In genomic region chr20:32491764-32492151, GRCh38 we compare ENCODE assay signal across 8 cellular contexts.
DNase-seq lines count a peak whose midpoint lies in the region; ATAC-seq, FAIRE-seq and TF ChIP-seq lines count a peak whose summit lies in the region.
"Not testable (repeated sequence)": the region's sequence is repeated elsewhere in the genome, so short reads cannot be mapped to it uniquely, and the experiment has no call there.

No MANE protein-coding gene starts in this region.

- POLR2A ChIA-PET in CD4-positive, alpha-beta memory T cell (lab: Charles Lee; ENCODE audit: partially characterized antibody); T-cell (lab: Charles Lee); HepG2 (lab: Yijun Ruan, JAX): not testable (repeated sequence)

- peaks cover 30 to 72% (median 58%) of the 10 kb centered on the region in 10 experiments for H3K4me1 ChIP-seq in BLaER1 treated with 17β-estradiol and CSF1 and Interleukin-3, amounts not matched to agents 10 nM and 100 nM
- H3K4me1 ChIP-seq in CD4-positive, alpha-beta memory T cell (ENCODE audit: insufficient read depth, low read length) = peaks cover 13% of the 10 kb centered on the region
- H3K4me1 ChIP-seq in HepG2 (ENCODE audit: insufficient read depth, low read length); aorta (ENCODE audit: control insufficient read depth in 1 of 2, insufficient read depth in 2 of 2, low read length in 2 of 2): not testable (repeated sequence)

- TF ChIP-seq EP300 in HepG2 (IDR thresholded peaks at IDR 0.05; ENCODE audit: low read depth in 2 of 2, low read length in 2 of 2); HepG2 (CRISPR knock-in tag; IDR thresholded peaks at IDR 0.05; ENCODE audit: borderline replicate concordance): not testable (repeated sequence)

- intact Hi-C loops in CD4-positive, alpha-beta memory T cell (cut with micrococcal nuclease); HepG2 (cut with micrococcal nuclease; ENCODE audit: unreplicated experiment); aorta (cut with DNase I): not testable (repeated sequence)

- in situ Hi-C loops in HepG2 (cut with HindIII; ENCODE audit: extremely low pct_ligation_motif_present, low pct_unique_long_range_greater_than_20kb) = not testable (repeated sequence)

- not testable (repeated sequence) for H3K27me3 ChIP-seq in BLaER1 treated with 17β-estradiol and CSF1 and Interleukin-3, amounts not matched to agents 10 nM and 100 nM; CD4-positive, alpha-beta memory T cell (ENCODE audit: insufficient read depth, low read length); HepG2 (ENCODE audit: control insufficient read depth in 1 of 2, insufficient read depth in 2 of 2, low read length in 2 of 2); aorta (ENCODE audit: control insufficient read depth in 1 of 2, insufficient read depth in 2 of 2, low read length in 1 of 2)

- H3K4me3 Mint-ChIP-seq in CD4-positive, alpha-beta memory T cell; T-cell; activated naive CD8-positive, alpha-beta T cell treated with anti-CD3 and anti-CD28 coated beads for 36 hours; immature natural killer cell; natural killer cell treated with Interleukin-12 subunit alpha and Interleukin-12 subunit beta and Interleukin-15 and Interleukin-18, amount 100 ng/mL, for 72 hours: not testable (repeated sequence)

- H2AFZ ChIP-seq in HepG2 (ENCODE audit: low read length) = not testable (repeated sequence)

- not testable (repeated sequence) for FAIRE-seq in HepG2 (lab: Jason Lieb, UNC)

- H3K9ac ChIP-seq in BLaER1 treated with 17β-estradiol and CSF1 and Interleukin-3, amounts not matched to agents 10 nM and 100 nM = 0 out of 22 replicates have a peak overlapping the region, but pooled peaks of 1 of the 11 experiments have one; percentile 9
- not testable (repeated sequence) for H3K9ac ChIP-seq in HepG2 (ENCODE audit: insufficient read depth, low read depth, low read length)

- H3K9me3 ChIP-seq in BLaER1 treated with 17β-estradiol and CSF1 and Interleukin-3, amounts not matched to agents 10 nM and 100 nM (replicated peaks in 1 of 11) = peaks cover 0 to 10% (median 7%) of the 10 kb centered on the region in 11 experiments; a peak in 11 of 22 replicates
- H3K9me3 ChIP-seq in CD4-positive, alpha-beta memory T cell (ENCODE audit: control insufficient read depth in 1 of 2, low read length in 2 of 2); HepG2 (ENCODE audit: low read length); aorta (ENCODE audit: control insufficient read depth, low read length): not testable (repeated sequence)

- H3K27ac ChIP-seq in BLaER1 treated with 17β-estradiol and CSF1 and Interleukin-3, amounts not matched to agents 10 nM and 100 nM = peak overlapping the region in 3 of 11 experiments; percentile 3 to 28 (median 17); a peak in 2 of 22 replicates
- H3K27ac ChIP-seq in CD4-positive, alpha-beta memory T cell (ENCODE audit: low read depth, low read length); HepG2 (ENCODE audit: extremely low read length, insufficient read depth, low read length); aorta (ENCODE audit: low read depth in 1 of 2, low read length in 2 of 2): not testable (repeated sequence)

- WGBS in HepG2 (ENCODE audit: low lambda C conversion rate) = 80% methylated on average over 3 of the region's 3 CpGs
- WGBS in aorta, 2 donors = 91 to 95% methylated on average over 3 of the region's 3 CpGs

- CTCF ChIA-PET in CD4-positive, alpha-beta memory T cell (lab: Charles Lee; ENCODE audit: partially characterized antibody); HepG2 (lab: Yijun Ruan, JAX; ENCODE audit: low intra/inter-chr PET ratio, low total read pairs): not testable (repeated sequence)
- CTCF ChIA-PET in T-cell (lab: Charles Lee) = interaction anchor here in 1 of 2 donors (0.5 kb wide), 1 partner anchor 81 kb away, joined by 3 read pairs; no protein-coding TSS in a partner anchor

- not testable (repeated sequence) for H3K27me3 Mint-ChIP-seq in CD4-positive, alpha-beta memory T cell; T-cell; activated naive CD8-positive, alpha-beta T cell treated with anti-CD3 and anti-CD28 coated beads for 36 hours; natural killer cell treated with Interleukin-12 subunit alpha and Interleukin-12 subunit beta and Interleukin-15 and Interleukin-18, amount 100 ng/mL, for 72 hours
- peaks cover 0 to 13% (median 0%) of the 10 kb centered on the region in 3 donors for H3K27me3 Mint-ChIP-seq in immature natural killer cell (ENCODE audit: low read depth in 3 of 3)

- TF ChIP-seq CTCF in HepG2 (CRISPR knock-in tag; IDR thresholded peaks at IDR 0.05) = not testable (repeated sequence)

- peaks cover 26 to 46% of the 10 kb centered on the region in 2 donors for H3K36me3 Mint-ChIP-seq in CD4-positive, alpha-beta memory T cell
- H3K36me3 Mint-ChIP-seq in T-cell = peaks cover 41% of the 10 kb centered on the region
- H3K36me3 Mint-ChIP-seq in activated naive CD8-positive, alpha-beta T cell treated with anti-CD3 and anti-CD28 coated beads for 36 hours = peaks cover 20% of the 10 kb centered on the region
- H3K36me3 Mint-ChIP-seq in immature natural killer cell; natural killer cell treated with Interleukin-12 subunit alpha and Interleukin-12 subunit beta and Interleukin-15 and Interleukin-18, amount 100 ng/mL, for 72 hours: not testable (repeated sequence)

- H3K4me1 Mint-ChIP-seq in CD4-positive, alpha-beta memory T cell = peaks cover 23 to 51% (median 39%) of the 10 kb centered on the region in 4 donors
- H3K4me1 Mint-ChIP-seq in T-cell = peaks cover 40 to 56% (median 46%) of the 10 kb centered on the region in 3 donors
- H3K4me1 Mint-ChIP-seq in activated naive CD8-positive, alpha-beta T cell treated with anti-CD3 and anti-CD28 coated beads for 36 hours = peaks cover 22% of the 10 kb centered on the region
- peaks cover 56 to 87% of the 10 kb centered on the region in 2 donors for H3K4me1 Mint-ChIP-seq in immature natural killer cell
- peaks cover 16 to 48% of the 10 kb centered on the region in 2 donors for H3K4me1 Mint-ChIP-seq in natural killer cell treated with Interleukin-12 subunit alpha and Interleukin-12 subunit beta and Interleukin-15 and Interleukin-18, amount 100 ng/mL, for 72 hours (ENCODE audit: low read depth in 2 of 2)

- H3K36me3 ChIP-seq in BLaER1 treated with 17β-estradiol and CSF1 and Interleukin-3, amounts not matched to agents 10 nM and 100 nM = peaks cover 0 to 38% (median 13%) of the 10 kb centered on the region in 11 experiments; a peak in 10 of 22 replicates
- H3K36me3 ChIP-seq in CD4-positive, alpha-beta memory T cell (ENCODE audit: insufficient read depth, low read length) = peaks cover 15% of the 10 kb centered on the region
- not testable (repeated sequence) for H3K36me3 ChIP-seq in HepG2 (replicated peaks in 1 of 2; ENCODE audit: control insufficient read depth in 1 of 2, insufficient read depth in 2 of 2, low read length in 2 of 2); aorta (ENCODE audit: control insufficient read depth in 1 of 2, insufficient read depth in 2 of 2, low read length in 1 of 2)

- BruUV-seq in HepG2 (replicated peaks; lab: Mats Ljungman, UMichigan) = not testable (repeated sequence)

- peak overlapping the region in 4 of 7 donors; percentile 21 to 74 (median 60) for H3K27ac Mint-ChIP-seq in CD4-positive, alpha-beta memory T cell
- peak overlapping the region; percentile 66 to 76 for H3K27ac Mint-ChIP-seq in T-cell
- peak overlapping the region; percentile 38 for H3K27ac Mint-ChIP-seq in activated naive CD8-positive, alpha-beta T cell treated with anti-CD3 and anti-CD28 coated beads for 36 hours
- H3K27ac Mint-ChIP-seq in immature natural killer cell = peak overlapping the region in 4 of 6 donors; percentile 13 to 79 (median 55)
- peak overlapping the region in 1 of 2 donors; percentile 8 for H3K27ac Mint-ChIP-seq in natural killer cell treated with Interleukin-12 subunit alpha and Interleukin-12 subunit beta and Interleukin-15 and Interleukin-18, amount 100 ng/mL, for 72 hours

- ATAC-seq in T-cell (replicated peaks in 1 of 4); HepG2; natural killer cell treated with Interleukin-12 subunit alpha and Interleukin-12 subunit beta and Interleukin-15 and Interleukin-18, amount 100 ng/mL, for 72 hours; aorta (ENCODE audit: low FRiP score): not testable (repeated sequence)

- H3K79me2 ChIP-seq in HepG2 (ENCODE audit: insufficient read depth, low read length) = not testable (repeated sequence)

- H3K9me3 Mint-ChIP-seq in CD4-positive, alpha-beta memory T cell; T-cell; activated naive CD8-positive, alpha-beta T cell treated with anti-CD3 and anti-CD28 coated beads for 36 hours; immature natural killer cell; natural killer cell treated with Interleukin-12 subunit alpha and Interleukin-12 subunit beta and Interleukin-15 and Interleukin-18, amount 100 ng/mL, for 72 hours: not testable (repeated sequence)

- not testable (repeated sequence) for TF ChIP-seq POLR2A in HepG2 (IDR thresholded peaks at IDR 0.05; ENCODE audit: insufficient read depth in 1 of 2, low read depth in 2 of 2, low read length in 2 of 2)

- not testable (repeated sequence) for H3K4me3 ChIP-seq in BLaER1 treated with 17β-estradiol and CSF1 and Interleukin-3, amounts not matched to agents 10 nM and 100 nM; CD4-positive, alpha-beta memory T cell (ENCODE audit: low read length in 2 of 2); HepG2 (replicated peaks in 1 of 3; ENCODE audit: insufficient read depth in 1 of 3, low read depth in 2 of 3, low read length in 3 of 3); aorta (ENCODE audit: low read length in 2 of 2)

- peaks cover 0 to 37% (median 0%) of the 10 kb centered on the region in 11 experiments; a peak in 4 of 22 replicates for H4K20me1 ChIP-seq in BLaER1 treated with 17β-estradiol and CSF1 and Interleukin-3, amounts not matched to agents 10 nM and 100 nM
- not testable (repeated sequence) for H4K20me1 ChIP-seq in HepG2 (ENCODE audit: insufficient read depth, low read length)

- peak overlapping the region; percentile 39 to 63 (median 56); a peak in 20 of 22 replicates for H3K4me2 ChIP-seq in BLaER1 treated with 17β-estradiol and CSF1 and Interleukin-3, amounts not matched to agents 10 nM and 100 nM
- H3K4me2 ChIP-seq in HepG2 (ENCODE audit: low read depth, low read length) = not testable (repeated sequence)

- not testable (repeated sequence) for TF ChIP-seq RAD21 in HepG2 (CRISPR knock-in tag; IDR thresholded peaks at IDR 0.05)

- DNase-seq in CD4-positive, alpha-beta memory T cell; T-cell; activated naive CD8-positive, alpha-beta T cell treated with anti-CD3 and anti-CD28 coated beads for 36 hours; immature natural killer cell; HepG2 (ENCODE audit: low spot score): not testable (repeated sequence)
- peak; percentile 37 for DNase-seq in natural killer cell treated with Interleukin-12 subunit alpha and Interleukin-12 subunit beta and Interleukin-15 and Interleukin-18, amount 100 ng/mL, for 72 hours (ENCODE audit: low spot score)
- peak; percentile 3 to 27 for DNase-seq in aorta
